Comparison of ENCODE assay signal across 1 cellular context in genomic region chrX:119425050-119425449, GRCh38.
TF ChIP-seq lines count a peak whose summit lies in the region.

No MANE protein-coding gene starts in this region.

TF ChIP-seq in K562, 482 proteins besides CTCF, POLR2A, EP300 and RAD21 (continued from another document):
- TF ChIP-seq, protein P1, sequence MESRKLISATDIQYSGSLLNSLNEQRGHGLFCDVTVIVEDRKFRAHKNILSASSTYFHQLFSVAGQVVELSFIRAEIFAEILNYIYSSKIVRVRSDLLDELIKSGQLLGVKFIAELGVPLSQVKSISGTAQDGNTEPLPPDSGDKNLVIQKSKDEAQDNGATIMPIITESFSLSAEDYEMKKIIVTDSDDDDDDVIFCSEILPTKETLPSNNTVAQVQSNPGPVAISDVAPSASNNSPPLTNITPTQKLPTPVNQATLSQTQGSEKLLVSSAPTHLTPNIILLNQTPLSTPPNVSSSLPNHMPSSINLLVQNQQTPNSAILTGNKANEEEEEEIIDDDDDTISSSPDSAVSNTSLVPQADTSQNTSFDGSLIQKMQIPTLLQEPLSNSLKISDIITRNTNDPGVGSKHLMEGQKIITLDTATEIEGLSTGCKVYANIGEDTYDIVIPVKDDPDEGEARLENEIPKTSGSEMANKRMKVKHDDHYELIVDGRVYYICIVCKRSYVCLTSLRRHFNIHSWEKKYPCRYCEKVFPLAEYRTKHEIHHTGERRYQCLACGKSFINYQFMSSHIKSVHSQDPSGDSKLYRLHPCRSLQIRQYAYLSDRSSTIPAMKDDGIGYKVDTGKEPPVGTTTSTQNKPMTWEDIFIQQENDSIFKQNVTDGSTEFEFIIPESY (CRISPR knock-in tag; IDR thresholded peaks at IDR 0.05): peak; percentile 48; the same call in 1 of the 2 replicates
